Comparison of ENCODE assay signal across 1 cellular context in genomic region chr12:32021346-32021773, GRCh38.
TF ChIP-seq lines count a peak whose summit lies in the region.

No MANE protein-coding gene starts in this region.

TF ChIP-seq in K562, 482 proteins besides CTCF, POLR2A, EP300 and RAD21 (continued from another document and continues in another):
- no peak for TF ChIP-seq GTF3C2 (IDR thresholded peaks at IDR 0.05; ENCODE audit: borderline replicate concordance, extremely low read depth, insufficient read length)
- no peak for TF ChIP-seq KDM4B (IDR thresholded peaks at IDR 0.05; ENCODE audit: borderline replicate concordance in 2 of 2, low read depth in 1 of 2)
- TF ChIP-seq STAT5B (CRISPR knock-in tag; IDR thresholded peaks at IDR 0.05), result peak; percentile 95
- TF ChIP-seq SIN3B (IDR thresholded peaks at IDR 0.05; ENCODE audit: low read depth), result no peak
- TF ChIP-seq ZNF324 (CRISPR knock-in tag; IDR thresholded peaks at IDR 0.05), result peak; percentile 73
- TF ChIP-seq RNF2 (IDR thresholded peaks at IDR 0.05), result no peak
- peak; percentile 74 for TF ChIP-seq ZNF3 (CRISPR knock-in tag; IDR thresholded peaks at IDR 0.05)
- no peak for TF ChIP-seq ZNF124 (CRISPR knock-in tag; IDR thresholded peaks at IDR 0.05)
- no peak for TF ChIP-seq ETV5 (CRISPR knock-in tag; IDR thresholded peaks at IDR 0.05; ENCODE audit: low read depth)
- TF ChIP-seq ZNF253 (CRISPR knock-in tag; conservative IDR thresholded peaks at IDR 0.05), result peak; percentile 79; the same call in 1 of the 2 replicates
- TF ChIP-seq PML (IDR thresholded peaks at IDR 0.05; ENCODE audit: low read length), result no peak
- no peak for TF ChIP-seq CGGBP1 (CRISPR knock-in tag; IDR thresholded peaks at IDR 0.05)
- no peak for TF ChIP-seq SMARCC2 (IDR thresholded peaks at IDR 0.05; ENCODE audit: low read depth)
- TF ChIP-seq SMARCE1 (IDR thresholded peaks at IDR 0.05), result no peak
- peak; percentile 97 for TF ChIP-seq ZFPM2 (CRISPR knock-in tag; IDR thresholded peaks at IDR 0.05)
- TF ChIP-seq IRF2 (CRISPR knock-in tag; IDR thresholded peaks at IDR 0.05), result no peak
- no peak for TF ChIP-seq TBP (optimal IDR thresholded peaks at IDR 0.05; ENCODE audit: low read depth, low read length)
- no peak for TF ChIP-seq RFX5 (IDR thresholded peaks at IDR 0.05; ENCODE audit: low read depth, low read length)
- no peak for TF ChIP-seq MED1 (CRISPR knock-in tag; IDR thresholded peaks at IDR 0.05; ENCODE audit: borderline replicate concordance)
- TF ChIP-seq NFATC3 (IDR thresholded peaks at IDR 0.05), result 0 out of 2 replicates have a peak, but pooled peaks have one; percentile 18
- TF ChIP-seq MAZ (CRISPR knock-in tag; conservative IDR thresholded peaks at IDR 0.05 in 1 of 2, IDR thresholded peaks at IDR 0.05 in 1 of 2), result peak in 1 of 2 experiments; percentile 87; a peak in 2 of 4 replicates
- no peak for TF ChIP-seq SMARCB1 (IDR thresholded peaks at IDR 0.05; ENCODE audit: insufficient read length, low read depth)
- no peak; the same call in 1 of the 2 replicates for TF ChIP-seq NKRF (IDR thresholded peaks at IDR 0.05; ENCODE audit: borderline replicate concordance)
- TF ChIP-seq SAP30 (IDR thresholded peaks at IDR 0.05; ENCODE audit: borderline replicate concordance, insufficient read depth, low read depth, low read length, poor library complexity, severe bottlenecking), result no peak
- TF ChIP-seq GTF2A2 (tag; IDR thresholded peaks at IDR 0.05), result peak; percentile 97
- TF ChIP-seq TAF1 (IDR thresholded peaks at IDR 0.05; ENCODE audit: control insufficient read depth, extremely low read depth, insufficient read depth, low read length, severe bottlenecking), result no peak
- TF ChIP-seq ZNF830 (CRISPR knock-in tag; IDR thresholded peaks at IDR 0.05), result 0 out of 2 replicates have a peak, but pooled peaks have one; percentile 79
- peak; percentile 94 for TF ChIP-seq ZKSCAN8 (CRISPR knock-in tag; IDR thresholded peaks at IDR 0.05)
- TF ChIP-seq ZMIZ1 (IDR thresholded peaks at IDR 0.05; ENCODE audit: low read depth in 2 of 2, low read length in 2 of 2), result no peak
- no peak for TF ChIP-seq ZEB2 (IDR thresholded peaks at IDR 0.05)
- TF ChIP-seq HNRNPK (IDR thresholded peaks at IDR 0.05; ENCODE audit: low read depth, low read length, poor library complexity, severe bottlenecking), result no peak
- TF ChIP-seq GATA2 (CRISPR knock-in tag; IDR thresholded peaks at IDR 0.05), result no peak
- peak; percentile 93 for TF ChIP-seq ATF4 (CRISPR knock-in tag; IDR thresholded peaks at IDR 0.05)
- TF ChIP-seq MEIS2 (IDR thresholded peaks at IDR 0.05; ENCODE audit: partially characterized antibody), result no peak
- TF ChIP-seq ZNF785 (CRISPR knock-in tag; IDR thresholded peaks at IDR 0.05), result peak; percentile 83
- TF ChIP-seq SFPQ (IDR thresholded peaks at IDR 0.05; ENCODE audit: low read depth, low read length), result no peak
- TF ChIP-seq CAMTA2 (CRISPR knock-in tag; conservative IDR thresholded peaks at IDR 0.05), result 0 out of 2 replicates have a peak, but pooled peaks have one; percentile 49
- no peak for TF ChIP-seq ZHX1 (conservative IDR thresholded peaks at IDR 0.05; ENCODE audit: low read length)
- TF ChIP-seq STAT5A (IDR thresholded peaks at IDR 0.05; ENCODE audit: borderline replicate concordance, low read length), result no peak
- peak; percentile 68 for TF ChIP-seq GMEB1 (CRISPR knock-in tag; IDR thresholded peaks at IDR 0.05)
- peak; percentile 91 for TF ChIP-seq BCL6 (CRISPR knock-in tag; IDR thresholded peaks at IDR 0.05)
- TF ChIP-seq SIRT6 (IDR thresholded peaks at IDR 0.05; ENCODE audit: low read depth, low read length), result no peak
- TF ChIP-seq POLR2AphosphoS5 (IDR thresholded peaks at IDR 0.05; ENCODE audit: control insufficient read depth, insufficient read depth, low read depth, low read length), result no peak
- TF ChIP-seq E2F4 (CRISPR knock-in tag; IDR thresholded peaks at IDR 0.05; ENCODE audit: low read depth), result no peak
- no peak for TF ChIP-seq TCF7 (IDR thresholded peaks at IDR 0.05; ENCODE audit: borderline replicate concordance)
- peak; percentile 99 for TF ChIP-seq PTTG1 (tag; IDR thresholded peaks at IDR 0.05; ENCODE audit: low read depth)
- no peak for TF ChIP-seq FIP1L1 (IDR thresholded peaks at IDR 0.05; ENCODE audit: low read depth, low read length, poor library complexity, severe bottlenecking)
- no peak for TF ChIP-seq CBX5 (IDR thresholded peaks at IDR 0.05; ENCODE audit: borderline replicate concordance, low read depth)
